Comparison of ENCODE assay signal across 8 cellular contexts in genomic region chr6:110039364-110039995, GRCh38.
A peak's percentile ranks its signal among the peaks of the same experiment; 100 is the strongest.
DNase-seq lines count a peak whose midpoint lies in the region; FAIRE-seq and TF ChIP-seq lines count a peak whose summit lies in the region.

No MANE protein-coding gene starts in this region.

- no peaks in the 10 kb centered on the region for H3K79me2 ChIP-seq in neural progenitor cell (ENCODE audit: low read depth)

- peak; percentile 92 for FAIRE-seq in G401.6 (lab: Jason Lieb, UNC)

- H3K4me3 ChIP-seq in HAP-1 (peak overlapping the region; percentile 15), foreskin fibroblast (ENCODE audit: low read depth in 1 of 2, low read length in 2 of 2) (peak overlapping the region; percentile 22 to 44), neural progenitor cell (peak overlapping the region; percentile 36), stomach (peak overlapping the region; percentile 26 to 47 (median 42))

- no peaks in the 10 kb centered on the region for H3K36me3 ChIP-seq in HAP-1 (replicated peaks)
- no peaks in the 10 kb centered on the region for H3K36me3 ChIP-seq in neural progenitor cell
- no peaks in the 10 kb centered on the region for H3K36me3 ChIP-seq in stomach

- H3K27me3 Mint-ChIP-seq in neural progenitor cell (ENCODE audit: insufficient read depth, low read depth), result peaks cover 6% of the 10 kb centered on the region

- H3K4me1 Mint-ChIP-seq in neural progenitor cell, result peaks cover 20% of the 10 kb centered on the region

- peak overlapping the region; percentile 71 for H3K4me2 ChIP-seq in neural progenitor cell

- no peaks in the 10 kb centered on the region for H3K36me3 Mint-ChIP-seq in neural progenitor cell

- H3F3A ChIP-seq in neural progenitor cell (ENCODE audit: low read depth), result no peaks in the 10 kb centered on the region

- 6 to 11% (median 9%) methylated on average over 8 of the region's 8 CpGs for WGBS in stomach, 5 donors

- TF ChIP-seq CTCF in foreskin fibroblast (IDR thresholded peaks at IDR 0.05; ENCODE audit: low read depth, low read length) (peak; percentile 92), neural progenitor cell (IDR thresholded peaks at IDR 0.05) (peak; percentile 93), stomach (IDR thresholded peaks at IDR 0.05) (peak in 5 of 7 experiments; percentile 84 to 88 (median 85))

- H3K27ac ChIP-seq in neural progenitor cell (no peak overlapping the region), stomach (peak overlapping the region in 4 of 5 donors; percentile 18 to 69 (median 62))

- H4K20me1 ChIP-seq in neural progenitor cell (ENCODE audit: low read depth), result no peaks in the 10 kb centered on the region

- H3K9me3 ChIP-seq in HAP-1 (no peaks in the 10 kb centered on the region), neural progenitor cell (ENCODE audit: low read depth) (no peaks in the 10 kb centered on the region), stomach (no peaks in the 10 kb centered on the region)

- H3K9ac ChIP-seq in neural progenitor cell, result no peak overlapping the region

- peak overlapping the region; percentile 81 for H3K27ac Mint-ChIP-seq in neural progenitor cell

- H3K4me3 Mint-ChIP-seq in neural progenitor cell, result peak overlapping the region; percentile 63

- no peaks in the 10 kb centered on the region for H3K9me3 Mint-ChIP-seq in neural progenitor cell

- in situ Hi-C loops in HAP-1 (cut with MboI; ENCODE audit: low sequenced_read_pairs), result no loop called here

- no peak for TF ChIP-seq EP300 in stomach (IDR thresholded peaks at IDR 0.05)

- no peak for TF ChIP-seq POLR2A in stomach (IDR thresholded peaks at IDR 0.05)

- DNase-seq in HAP-1 (ENCODE audit: low spot score in 2 of 2) (peak; percentile 87 to 88), M059J (ENCODE audit: low read depth) (peak; percentile 84), SHP77 treated with DMSO at 0.1 percent for 48 hours (lab: John Stamatoyannopoulos, UW) (peak; percentile 78), foreskin fibroblast (peak; percentile 84 to 96), neural progenitor cell (ENCODE audit: low spot score) (peak; percentile 90), stomach (peak; percentile 92)
- DNase-seq in activated effector memory CD4-positive, alpha-beta T cell treated with anti-CD3 and anti-CD28 coated beads, Interleukin-2, amount 50 U/mL, for 16 hours, result peak; percentile 92

- intact Hi-C loops in stomach (cut with DNase I; ENCODE audit: low total_unique reads), result no loop called here

- H3K27me3 ChIP-seq in HAP-1 (ENCODE audit: low read depth) (no peaks in the 10 kb centered on the region), neural progenitor cell (no peaks in the 10 kb centered on the region), stomach (no peaks in the 10 kb centered on the region)

- peak overlapping the region; percentile 99 for H2AFZ ChIP-seq in neural progenitor cell (replicated peaks)

- H3K4me1 ChIP-seq in HAP-1 (no peaks in the 10 kb centered on the region; the same call in 1 of the 2 replicates), neural progenitor cell (no peaks in the 10 kb centered on the region), stomach (peaks cover 0 to 15% (median 8%) of the 10 kb centered on the region in 4 donors)
